ENCODE assay signal across 9 cellular contexts in the genomic region with DNA sequence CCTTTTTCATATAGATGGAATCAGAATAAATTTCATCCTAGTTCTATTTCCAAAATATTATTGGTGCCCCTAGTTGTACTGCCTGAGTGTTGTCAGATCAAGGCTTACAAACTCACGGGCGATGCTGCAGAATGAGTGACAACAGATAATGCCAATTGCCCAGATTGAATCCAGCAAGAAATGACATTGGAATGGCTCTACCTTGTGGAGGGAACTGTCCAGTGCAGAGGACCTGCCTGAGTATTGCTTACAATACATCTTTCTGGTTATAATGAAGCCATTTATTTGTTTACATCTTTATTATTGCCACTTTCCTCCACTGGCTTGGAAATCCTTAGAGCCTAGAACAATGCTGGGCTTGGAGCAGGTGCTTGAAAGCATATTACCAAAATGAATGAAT. TPM values are rescaled to one million over a fixed set of nuclear protein-coding genes. Genes with fewer than 3 reads are reported as not detected.
A peak's percentile ranks its signal among the peaks of the same experiment; 100 is the strongest.
DNase-seq lines count a peak whose midpoint lies in the region; ATAC-seq and TF ChIP-seq lines count a peak whose summit lies in the region.
"Had no signal": no experiment of that assay in that cellular context is flagged by ENCODE, and none has a peak within 500 bp of the region (broad histone marks: within the 10 kb centered on the region; RNA-seq: fewer than 3 reads in every experiment).

No MANE protein-coding gene starts in this region.

- no peaks in the 10 kb centered on the region for H3K79me2 ChIP-seq in mammary epithelial cell (ENCODE audit: insufficient read depth, low read length)

- no peaks in the 10 kb centered on the region for H3K36me3 ChIP-seq in mammary epithelial cell (ENCODE audit: insufficient read depth, low read length)
- H3K36me3 ChIP-seq in liver (ENCODE audit: control insufficient read depth in 4 of 4, insufficient read depth in 3 of 4, low read depth in 1 of 4, low read length in 3 of 4): no peaks in the 10 kb centered on the region

- peak overlapping the region; percentile 6 for H3K4me2 ChIP-seq in mammary epithelial cell (ENCODE audit: insufficient read depth, low read depth, low read length)

- no peaks in the 10 kb centered on the region for H3K9me3 ChIP-seq in mammary epithelial cell (replicated peaks; ENCODE audit: insufficient read depth, low read length)
- H3K9me3 ChIP-seq in liver (ENCODE audit: control insufficient read depth in 4 of 4, low read length in 3 of 4): no peaks in the 10 kb centered on the region

- H3K4me1 ChIP-seq in mammary epithelial cell (ENCODE audit: insufficient read depth, low read length): peaks cover 73% of the 10 kb centered on the region
- H3K4me1 ChIP-seq in liver (ENCODE audit: control insufficient read depth in 4 of 4, insufficient read depth in 4 of 4, low read length in 3 of 4): peaks cover 3 to 16% (median 15%) of the 10 kb centered on the region in 4 donors

- H3K27ac Mint-ChIP-seq in HFFc6: no peak overlapping the region
- H3K27ac Mint-ChIP-seq in activated CD8-positive, alpha-beta memory T cell treated with anti-CD3 and anti-CD28 coated beads, Interleukin-2, amount 10 ng/mL, durations not matched to agents 7 days and 5 days: no peak overlapping the region

- in situ Hi-C loops in mammary epithelial cell (cut with MboI; ENCODE audit: low sequenced_read_pairs in 2 of 2): loop anchor here in 1 of 2 donors (10.0 kb wide), 1 partner anchor 99 kb away; no protein-coding TSS in a partner anchor

- peak; percentile 58; the same call in 1 of the 2 replicates for TF ChIP-seq CTCF in HFFc6 (IDR thresholded peaks at IDR 0.05)
- peak; percentile 39 to 69 for TF ChIP-seq CTCF in mammary epithelial cell (conservative IDR thresholded peaks at IDR 0.05 in 1 of 2, IDR thresholded peaks at IDR 0.05 in 1 of 2; ENCODE audit: extremely low read depth in 1 of 2, insufficient read depth in 1 of 2, low read depth in 1 of 2, low read length in 2 of 2)
- peak; percentile 59 for TF ChIP-seq CTCF in liver (IDR thresholded peaks at IDR 0.05; ENCODE audit: low read depth, low read length, missing input control)

- H3K27ac ChIP-seq in mammary epithelial cell (ENCODE audit: insufficient read depth, low read depth, low read length): no peak overlapping the region
- H3K27ac ChIP-seq in liver (ENCODE audit: low read depth in 1 of 2, low read length in 2 of 2): no peak overlapping the region

- H3K9ac ChIP-seq in mammary epithelial cell (ENCODE audit: insufficient read depth, low read length): no peak overlapping the region
- H3K9ac ChIP-seq in liver (ENCODE audit: low read depth in 1 of 2, low read length in 2 of 2): no peak overlapping the region

- TSS peak; percentile 42 for BruUV-seq in mammary epithelial cell (replicated peaks; lab: Mats Ljungman, UMichigan)

- intact Hi-C loops in mammary epithelial cell (cut with micrococcal nuclease): loop anchor here (1.0 to 10.0 kb wide), 5 partner anchors 15 to 569 kb away; no protein-coding TSS in a partner anchor

- H3K9me3 Mint-ChIP-seq in HFFc6: no peaks in the 10 kb centered on the region
- no peaks in the 10 kb centered on the region for H3K9me3 Mint-ChIP-seq in activated CD8-positive, alpha-beta memory T cell treated with anti-CD3 and anti-CD28 coated beads, Interleukin-2, amount 10 ng/mL, durations not matched to agents 7 days and 5 days (ENCODE audit: low read depth)
- no peaks in the 10 kb centered on the region for H3K9me3 Mint-ChIP-seq in activated T-cell treated with anti-CD3 and anti-CD28 coated beads, Interleukin-2, amount 50 U/mL, for 4 hours

- peak; percentile 81 to 92 for TF ChIP-seq RAD21 in liver (IDR thresholded peaks at IDR 0.05)

- no peak overlapping the region for H3K4me3 ChIP-seq in mammary epithelial cell (replicated peaks in 1 of 3; ENCODE audit: insufficient read depth in 1 of 3, low read depth in 2 of 3, low read length in 3 of 3)
- no peak overlapping the region for H3K4me3 ChIP-seq in liver (ENCODE audit: low read depth in 1 of 3, low read length in 3 of 3)

- peaks cover 18% of the 10 kb centered on the region for H3K4me1 Mint-ChIP-seq in HFFc6 (ENCODE audit: low read depth)
- H3K4me1 Mint-ChIP-seq in activated CD8-positive, alpha-beta memory T cell treated with anti-CD3 and anti-CD28 coated beads, Interleukin-2, amount 10 ng/mL, durations not matched to agents 7 days and 5 days: peaks cover 28% of the 10 kb centered on the region
- H3K4me1 Mint-ChIP-seq in activated T-cell treated with anti-CD3 and anti-CD28 coated beads, Interleukin-2, amount 50 U/mL, for 4 hours (ENCODE audit: low read depth): peaks cover 12% of the 10 kb centered on the region

- H2AFZ ChIP-seq in mammary epithelial cell (ENCODE audit: low read depth, low read length): no peak overlapping the region

- dilution Hi-C loops in mammary epithelial cell (cut with HindIII; ENCODE audit: low sequenced_read_pairs): no loop called here

- H3K27me3 Mint-ChIP-seq in HFFc6 (ENCODE audit: insufficient read depth): peaks cover 16% of the 10 kb centered on the region
- H3K27me3 Mint-ChIP-seq in activated CD8-positive, alpha-beta memory T cell treated with anti-CD3 and anti-CD28 coated beads, Interleukin-2, amount 10 ng/mL, durations not matched to agents 7 days and 5 days: peaks cover 5% of the 10 kb centered on the region
- H3K27me3 Mint-ChIP-seq in activated T-cell treated with anti-CD3 and anti-CD28 coated beads, Interleukin-2, amount 50 U/mL, for 4 hours (ENCODE audit: low read depth): peaks cover 2% of the 10 kb centered on the region

- CTCF ChIA-PET in mammary epithelial cell (lab: Charles Lee; ENCODE audit: low non-redundant PET): interaction anchor here (0.6 kb wide), 1 partner anchor 565 kb away, joined by 3 read pairs; no protein-coding TSS in a partner anchor
- CTCF ChIA-PET in activated CD8-positive, alpha-beta memory T cell treated with anti-CD3 and anti-CD28 coated beads, Interleukin-2, amount 10 ng/mL, durations not matched to agents 7 days and 5 days (lab: Charles Lee): no interaction called here

- H3K36me3 Mint-ChIP-seq in HFFc6 (ENCODE audit: low read depth): no peaks in the 10 kb centered on the region
- no peaks in the 10 kb centered on the region for H3K36me3 Mint-ChIP-seq in activated CD8-positive, alpha-beta memory T cell treated with anti-CD3 and anti-CD28 coated beads, Interleukin-2, amount 10 ng/mL, durations not matched to agents 7 days and 5 days
- H3K36me3 Mint-ChIP-seq in activated T-cell treated with anti-CD3 and anti-CD28 coated beads, Interleukin-2, amount 50 U/mL, for 4 hours (ENCODE audit: insufficient read depth): no peaks in the 10 kb centered on the region

- no peak overlapping the region for H3K4me3 Mint-ChIP-seq in HFFc6
- H3K4me3 Mint-ChIP-seq in activated CD8-positive, alpha-beta memory T cell treated with anti-CD3 and anti-CD28 coated beads, Interleukin-2, amount 10 ng/mL, durations not matched to agents 7 days and 5 days: no peak overlapping the region
- no peak overlapping the region for H3K4me3 Mint-ChIP-seq in activated T-cell treated with anti-CD3 and anti-CD28 coated beads, Interleukin-2, amount 50 U/mL, for 4 hours

- no peak for ATAC-seq in activated CD8-positive, alpha-beta memory T cell treated with anti-CD3 and anti-CD28 coated beads, Interleukin-2, amount 10 ng/mL, durations not matched to agents 7 days and 5 days
- ATAC-seq in activated T-cell treated with anti-CD3 and anti-CD28 coated beads, Interleukin-2, amount 50 U/mL, for 4 hours: no peak

- WGBS in mammary epithelial cell (ENCODE audit: low coverage, missing lambda C conversion rate): 96% methylated on average over 2 of the region's 2 CpGs
- 42% methylated on average over 2 of the region's 2 CpGs for WGBS in liver

- H3K27me3 ChIP-seq in mammary epithelial cell (ENCODE audit: insufficient read depth, low read length) (no peaks in the 10 kb centered on the region), liver (ENCODE audit: control insufficient read depth in 4 of 4, insufficient read depth in 4 of 4, low read length in 3 of 4) (no peaks in the 10 kb centered on the region)

- no peaks in the 10 kb centered on the region for H4K20me1 ChIP-seq in mammary epithelial cell (ENCODE audit: insufficient read depth, low read length)

- peak; percentile 29 for DNase-seq in AG08396 (ENCODE audit: low spot score)
- DNase-seq in HFFc6: no peak
- peak; percentile 8 for DNase-seq in mammary epithelial cell
- no peak for DNase-seq in activated CD8-positive, alpha-beta memory T cell treated with anti-CD3 and anti-CD28 coated beads, Interleukin-2, amount 10 ng/mL, durations not matched to agents 7 days and 5 days
- no peak for DNase-seq in cerebellar cortex (ENCODE audit: low spot score)
- no peak for DNase-seq in NCI-H226
- no peak for DNase-seq in activated T-cell treated with anti-CD3 and anti-CD28 coated beads, Interleukin-2, amount 50 U/mL, for 4 hours
- DNase-seq: GF-D8 had no signal

TF ChIP-seq in liver, 16 proteins besides CTCF, POLR2A, EP300 and RAD21 (continues in another document):
- TF ChIP-seq YY1 (IDR thresholded peaks at IDR 0.05): no peak
- no peak for TF ChIP-seq TAF1 (conservative IDR thresholded peaks at IDR 0.05)
- no peak for TF ChIP-seq EGR1 (IDR thresholded peaks at IDR 0.05; ENCODE audit: low read depth in 2 of 2)
- TF ChIP-seq GABPA (IDR thresholded peaks at IDR 0.05 in 1 of 2, conservative IDR thresholded peaks at IDR 0.05 in 1 of 2): no peak
- TF ChIP-seq RXRA (IDR thresholded peaks at IDR 0.05): no peak
- TF ChIP-seq, protein P1, sequence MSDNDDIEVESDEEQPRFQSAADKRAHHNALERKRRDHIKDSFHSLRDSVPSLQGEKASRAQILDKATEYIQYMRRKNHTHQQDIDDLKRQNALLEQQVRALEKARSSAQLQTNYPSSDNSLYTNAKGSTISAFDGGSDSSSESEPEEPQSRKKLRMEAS (IDR thresholded peaks at IDR 0.05): no peak
- TF ChIP-seq NR2F2 (IDR thresholded peaks at IDR 0.05): no peak
- no peak for TF ChIP-seq HNF4G (IDR thresholded peaks at IDR 0.05)
- no peak for TF ChIP-seq JUND (IDR thresholded peaks at IDR 0.05)

RNA-seq across cellular contexts. Expression of a gene that starts 7.8 kb away (rescaled TPM):
- under 1 TPM in 2 of 6 experiments, not detected in 4; 0.25 to 0.36 TPM for total RNA-seq in HFFc6 (2021; fragmentation: NEBNext Ultra II Directional; extraction: Animal tissue kit (Norgen Biotek cat#: 25700))
- total RNA-seq in mammary epithelial cell: 1 to 10 TPM in 1 of 2 donors, under 1 TPM in 1; 0.50 to 3.1 TPM
- polyA plus RNA-seq in mammary epithelial cell: 6.9 TPM
- 8.1 TPM for polyA minus RNA-seq in mammary epithelial cell
- 10 to 100 TPM in 1 of 2 donors, 1 to 10 TPM in 1; 3.7 to 28.2 TPM for total RNA-seq in liver
- polyA plus RNA-seq in liver: 10 to 100 TPM in 1 of 2 donors, 1 to 10 TPM in 1; 4.4 to 10.1 TPM
- under 1 TPM in 1 of 2 experiments, not detected in 1; 0.88 TPM for total RNA-seq in activated CD8-positive, alpha-beta memory T cell treated with anti-CD3 and anti-CD28 coated beads, Interleukin-2, amount 10 ng/mL, durations not matched to agents 7 days and 5 days
- 10 to 100 TPM in 1 of 3 donors, 1 to 10 TPM in 2; 4.1 to 11.4 (median 4.3) TPM for total RNA-seq in activated T-cell treated with anti-CD3 and anti-CD28 coated beads, Interleukin-2, amount 50 U/mL, for 4 hours

Comparison
In these comparisons a context has a peak if more than half of its experiments do, and no peak if none do; other contexts are left out.
1. DNase-seq: peak in AG08396 (single experiment) and mammary epithelial cell (single experiment); none in HFFc6 (single experiment), activated CD8-positive, alpha-beta memory T cell treated with anti-CD3 and anti-CD28 coated beads, Interleukin-2, amount 10 ng/mL, durations not matched to agents 7 days and 5 days (single experiment), cerebellar cortex (single experiment), NCI-H226 (single experiment) and activated T-cell treated with anti-CD3 and anti-CD28 coated beads, Interleukin-2, amount 50 U/mL, for 4 hours (single experiment).
2. Peak in every context shown above with its lines, with median percentiles within 50 percentile points of each other: CTCF ChIP-seq.